14 cellular contexts compared by ENCODE assay signal in the genomic region with DNA sequence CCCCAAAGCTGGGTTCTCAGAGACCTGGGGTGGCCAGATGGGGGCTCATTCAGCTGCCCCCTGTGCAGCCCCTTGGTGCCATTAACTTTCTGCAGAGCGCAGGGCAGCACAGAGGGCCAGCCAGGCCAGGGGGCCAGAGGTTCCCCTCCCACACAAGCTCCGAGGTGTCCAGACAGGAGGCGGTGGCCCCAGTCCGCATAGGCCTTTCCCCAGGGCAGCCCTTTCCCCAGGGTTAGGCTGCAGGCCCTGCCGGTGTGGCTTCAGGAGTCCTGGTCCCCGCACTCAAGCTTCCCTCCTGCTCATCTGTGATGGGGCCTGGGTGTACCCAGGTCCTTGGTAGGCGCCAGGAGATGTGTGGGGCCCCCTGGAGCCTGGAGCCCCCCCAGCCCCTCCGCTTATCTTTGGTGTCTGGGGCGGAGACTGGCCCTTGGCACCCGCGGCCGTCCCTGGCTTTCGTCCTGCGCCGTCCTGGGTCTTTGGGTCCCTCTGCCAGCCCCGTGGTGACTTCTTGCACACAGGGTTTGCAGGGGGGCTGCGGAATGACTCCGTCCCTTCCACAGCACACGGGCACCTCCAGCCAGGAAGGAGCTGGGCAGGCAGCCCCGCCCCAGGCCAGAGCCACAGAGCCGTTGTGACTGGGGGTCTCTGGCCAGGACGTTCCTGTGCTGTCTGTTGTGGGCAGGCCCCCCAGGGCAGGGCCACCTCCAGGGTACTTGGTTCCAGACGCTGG. TPM values are rescaled to one million over a fixed set of nuclear protein-coding genes. Genes with fewer than 3 reads are reported as not detected.
DNase-seq lines count a peak whose midpoint lies in the region; ATAC-seq, FAIRE-seq and TF ChIP-seq lines count a peak whose summit lies in the region.
"Had no signal": no experiment of that assay in that cellular context is flagged by ENCODE, and none has a peak within 500 bp of the region (broad histone marks: within the 10 kb centered on the region; RNA-seq: fewer than 3 reads in every experiment).

No MANE protein-coding gene starts in this region.

- ATAC-seq in right cardiac atrium, result no peak
- ATAC-seq: A549 had no signal

- no peak for TF ChIP-seq EP300 in tibial nerve (IDR thresholded peaks at IDR 0.05)

- H3K27me3 ChIP-seq in right cardiac atrium (ENCODE audit: control insufficient read depth, insufficient read depth) (no peaks in the 10 kb centered on the region), tibial nerve (peaks cover 0 to 36% of the 10 kb centered on the region in 2 donors)

- no peak for TF ChIP-seq CTCF in kidney (IDR thresholded peaks at IDR 0.05; ENCODE audit: borderline replicate concordance, extremely low read depth, insufficient read depth)
- no peak for TF ChIP-seq CTCF in tibial nerve (IDR thresholded peaks at IDR 0.05)

- H3K27ac ChIP-seq in right cardiac atrium (ENCODE audit: low read length), result no peak overlapping the region
- peak overlapping the region; percentile 54 for H3K27ac ChIP-seq in cingulate gyrus (ENCODE audit: low read depth, low read length)
- H3K27ac ChIP-seq in kidney (ENCODE audit: low read depth in 2 of 2, low read length in 2 of 2), result no peak overlapping the region
- peak overlapping the region; percentile 79 to 93 (median 86) for H3K27ac ChIP-seq in tibial nerve
- H3K27ac ChIP-seq: A549 had no signal

- no peak for TF ChIP-seq POLR2A in tibial nerve (IDR thresholded peaks at IDR 0.05)

- no peaks in the 10 kb centered on the region for H3K4me1 ChIP-seq in right cardiac atrium (ENCODE audit: control insufficient read depth, insufficient read depth, low read length)
- no peaks in the 10 kb centered on the region for H3K4me1 ChIP-seq in kidney (ENCODE audit: control insufficient read depth in 1 of 2, insufficient read depth in 1 of 2, low read depth in 1 of 2, low read length in 2 of 2)
- peaks cover 0 to 54% (median 11%) of the 10 kb centered on the region in 4 donors for H3K4me1 ChIP-seq in tibial nerve
- H3K4me1 ChIP-seq: A549 had no signal

- H3K9ac ChIP-seq in kidney (ENCODE audit: low read length in 2 of 2), result no peak overlapping the region

- intact Hi-C loops in right cardiac atrium (cut with DNase I) (no loop called here), cardiac septum (cut with DNase I) (no loop called here), kidney (cut with DNase I) (no loop called here)

- DNase-seq in right cardiac atrium (peak; percentile 5 to 45 (median 44)), cardiac septum (ENCODE audit: low spot score) (no peak), kidney (peak; percentile 55), tibial nerve (ENCODE audit: low spot score in 2 of 2) (no peak), cerebellar cortex (ENCODE audit: low spot score) (no peak), HCEC 1CT (no peak)
- DNase-seq: DMS53, GF-D8, H9, IMR-90 had no signal

- 70% methylated on average over 23 of the region's 23 CpGs for WGBS in right cardiac atrium
- 49 to 57% methylated on average over 13 to 22 of the region's 23 CpGs for WGBS in tibial nerve, 2 donors

- H3K9me3 ChIP-seq in right cardiac atrium (ENCODE audit: control insufficient read depth, low read length) (no peaks in the 10 kb centered on the region), kidney (ENCODE audit: control insufficient read depth in 1 of 2, low read length in 2 of 2) (no peaks in the 10 kb centered on the region), tibial nerve (no peaks in the 10 kb centered on the region)
- H3K9me3 ChIP-seq: A549 had no signal

- H3K36me3 ChIP-seq in kidney (ENCODE audit: control insufficient read depth in 1 of 2, insufficient read depth in 2 of 2, low read length in 2 of 2) (no peaks in the 10 kb centered on the region), tibial nerve (no peaks in the 10 kb centered on the region)

- FAIRE-seq in kidney (lab: Jason Lieb, UNC), result no peak
- FAIRE-seq: A549, GM18507 had no signal

- H3K4me3 ChIP-seq in right cardiac atrium (ENCODE audit: low read length) (no peak overlapping the region), kidney (ENCODE audit: low read length in 2 of 2) (no peak overlapping the region), tibial nerve (no peak overlapping the region)
- H3K4me3 ChIP-seq: A549, GM23338 had no signal

RNA-seq across cellular contexts. Expression of a gene that starts 8.9 kb away (rescaled TPM):
- 1 to 10 TPM in 2 of 4 donors, under 1 TPM in 2; 0.61 to 2.3 (median 1.4) TPM for total RNA-seq in right cardiac atrium
- 2.3 TPM for polyA plus RNA-seq in right cardiac atrium
- total RNA-seq in cardiac septum, result 0.16 TPM
- 1.2 TPM for total RNA-seq in kidney
- 0.43 TPM for polyA plus RNA-seq in kidney (ENCODE audit: insufficient read depth, low read depth, low replicate concordance)
- 1 to 10 TPM; 2.4 to 7.8 (median 4.6) TPM for total RNA-seq in tibial nerve

Comparison
In these comparisons a context has a peak if more than half of its experiments do, and no peak if none do; other contexts are left out.
1. DNase-seq: peak in right cardiac atrium (3 of 3) and kidney (single experiment); none in cardiac septum (single experiment), tibial nerve (0 of 2), cerebellar cortex (single experiment) and HCEC 1CT (single experiment).
2. H3K27ac ChIP-seq: peak in cingulate gyrus (single experiment) and tibial nerve (4 of 4); none in right cardiac atrium (single experiment) and kidney (0 of 2).